Comparison of ENCODE assay signal across 20 cellular contexts in the genomic region with DNA sequence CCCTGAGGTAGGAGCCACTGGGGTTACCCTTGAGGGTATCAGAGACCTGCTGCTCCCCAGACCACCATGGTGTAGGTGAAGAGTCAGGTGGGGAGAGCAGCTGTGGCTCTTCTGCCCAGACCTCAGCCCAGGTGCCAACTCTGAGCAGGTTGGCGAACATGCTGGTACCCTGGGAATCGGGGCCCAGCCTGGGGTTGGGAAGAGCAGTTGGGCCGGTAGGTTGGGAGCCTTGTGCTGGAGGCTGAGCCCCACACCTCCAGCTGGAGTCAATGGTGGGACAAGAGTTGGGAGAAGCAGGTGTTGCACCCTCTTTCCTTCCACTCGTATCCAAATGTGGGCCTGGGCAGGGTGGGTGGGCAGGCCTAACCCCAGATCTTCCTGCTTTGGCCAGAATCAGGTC.
A peak's percentile ranks its signal among the peaks of the same experiment; 100 is the strongest.
DNase-seq lines count a peak whose midpoint lies in the region; TF ChIP-seq lines count a peak whose summit lies in the region.
"Had no signal": no experiment of that assay in that cellular context is flagged by ENCODE, and none has a peak within 500 bp of the region (broad histone marks: within the 10 kb centered on the region; RNA-seq: fewer than 3 reads in every experiment).

No MANE protein-coding gene starts in this region.

- peak; percentile 58 for DNase-seq in posterior vena cava (ENCODE audit: low spot score)
- DNase-seq in activated T-cell treated with anti-CD3 and anti-CD28 coated beads, Interleukin-2, amount 50 U/mL, for 1 hour: no peak
- no peak for DNase-seq in germinal center (ENCODE audit: low spot score)
- no peak for DNase-seq in midbrain (lab: John Stamatoyannopoulos, UW)
- DNase-seq: 8988T; ACHN; BE2C; C1 segment of cervical spinal cord; CD4-positive, alpha-beta memory T cell; CD4-positive, CD25-positive, alpha-beta regulatory T cell; CD8-positive, alpha-beta memory T cell; COR-L47; DMS 273 treated with DMSO at 0.1 percent for 48 hours; DMS153; DMS53; DND-41; EL; GDM1 had no signal

- TF ChIP-seq CTCF in VCaP (conservative IDR thresholded peaks at IDR 0.05): no peak

- intact Hi-C loops in posterior vena cava (cut with DNase I): no loop called here

- peak overlapping the region; percentile 71; the same call in 1 of the 2 replicates for H3K27ac ChIP-seq in VCaP
- H3K27ac ChIP-seq: BLaER1 had no signal
